ENCODE assay signal across 26 cellular contexts in genomic region chr9:14086495-14086894, GRCh38.
"Had no signal": no experiment of that assay in that cellular context is flagged by ENCODE, and none has a peak within 500 bp of the region (broad histone marks: within the 10 kb centered on the region; RNA-seq: fewer than 3 reads in every experiment).

No MANE protein-coding gene starts in this region.

- H3K4me3 ChIP-seq: stomach, suprapubic skin, testis, thoracic aorta, thyroid gland, tibial artery, tibial nerve, transverse colon, upper lobe of left lung, upper lobe of right lung, uterus, vagina had no signal

- H3K27ac ChIP-seq: stomach, suprapubic skin, testis, thoracic aorta, thyroid gland, tibial artery, tibial nerve, transverse colon, upper lobe of left lung, upper lobe of right lung, uterus, vagina had no signal

- H3K27me3 ChIP-seq: stomach, suprapubic skin, testis, thyroid gland, tibial artery, tibial nerve, transverse colon, upper lobe of left lung, upper lobe of right lung, uterus, vagina had no signal

- ATAC-seq: stimulated activated effector memory CD8-positive, alpha-beta T cell treated with anti-CD3 and anti-CD28 coated beads, Interleukin-12 subunit alpha, Interleukin-12 subunit beta, amount 100 ng/mL, for 72 hours; stimulated activated memory B cell treated with anti-CD40 and anti-IgM and Interleukin-4, amounts not matched to agents 10 μg/mL and 1 μg/mL and 100 μg/mL, for 72 hours; stimulated activated naive B cell treated with anti-CD40 and anti-IgM and Interleukin-4, amounts not matched to agents 10 μg/mL and 1 μg/mL and 100 μg/mL, for 72 hours; stimulated activated naive CD8-positive, alpha-beta T cell treated with anti-CD3 and anti-CD28 coated beads, Interleukin-15, amount 100 ng/mL, for 72 hours; stimulated activated naive CD8-positive, alpha-beta T cell treated with anti-CD3 and anti-CD28 coated beads, Interleukin-15, Interleukin-2, amounts not matched to agents 100 U/mL and 50 U/mL, for 24 hours; upper lobe of right lung had no signal

- H3K9me3 ChIP-seq: stomach, suprapubic skin, testis, thoracic aorta, thyroid gland, tibial artery, tibial nerve, transverse colon, upper lobe of left lung, upper lobe of right lung, uterus, vagina had no signal

- DNase-seq: stimulated activated CD4-positive, alpha-beta T cell treated with anti-CD3 and anti-CD28 coated beads, Interleukin-2, amount 100 ng/mL, for 48 hours; stimulated activated CD4-positive, alpha-beta T cell treated with anti-CD3 and anti-CD28 coated beads, Interleukin-4, amount 100 ng/mL, for 1 hour; stimulated activated CD4-positive, alpha-beta T cell treated with anti-CD3 and anti-CD28 coated beads, Interleukin-4, amount 100 ng/mL, for 24 hours; stimulated activated CD4-positive, alpha-beta T cell treated with anti-CD3 and anti-CD28 coated beads, Interleukin-4, amount 100 ng/mL, for 4 hours; stimulated activated CD8-positive, alpha-beta memory T cell treated with anti-CD3 and anti-CD28 coated beads, Interleukin-4, amount 100 ng/mL, for 48 hours; stimulated activated naive B cell treated with anti-CD40 and anti-IgM and Interleukin-4, amounts not matched to agents 10 μg/mL and 1 μg/mL and 100 μg/mL, for 72 hours; stimulated activated naive CD4-positive, alpha-beta T cell; stimulated activated naive CD4-positive, alpha-beta T cell treated with Interleukin-2 at 50 U/mL for 16 hours; stimulated activated naive CD8-positive, alpha-beta T cell treated with anti-CD3 and anti-CD28 coated beads, Interleukin-15, amount 100 ng/mL, for 72 hours; stimulated activated naive CD8-positive, alpha-beta T cell treated with anti-CD3 and anti-CD28 coated beads, Interleukin-15, Interleukin-2, amounts not matched to agents 100 U/mL and 50 U/mL, for 24 hours; stomach; substantia nigra; testis; thyroid gland; tibial artery; transverse colon; upper lobe of left lung; upper lobe of right lung; uterus had no signal

- FAIRE-seq: urothelium cell line had no signal

- H3K4me1 ChIP-seq: stomach, suprapubic skin, testis, tibial nerve, transverse colon, upper lobe of left lung, upper lobe of right lung, uterus, vagina had no signal

- H3K36me3 ChIP-seq: thoracic aorta, thyroid gland, tibial nerve, transverse colon, upper lobe of right lung, uterus had no signal
